In genomic region chr14:90827919-90828610, GRCh38 we compare ENCODE assay signal across 8 cellular contexts. TPM values are rescaled to one million over a fixed set of nuclear protein-coding genes. Genes with fewer than 3 reads are reported as not detected.
DNase-seq lines count a peak whose midpoint lies in the region; ATAC-seq and TF ChIP-seq lines count a peak whose summit lies in the region.

No MANE protein-coding gene starts in this region.

- no peak overlapping the region for H3K4ac ChIP-seq in trophoblast cell (ENCODE audit: low read depth, low read length)

- no peaks in the 10 kb centered on the region for H3K36me3 ChIP-seq in adrenal gland (replicated peaks in 1 of 2)
- no peaks in the 10 kb centered on the region for H3K36me3 ChIP-seq in heart left ventricle
- no peaks in the 10 kb centered on the region for H3K36me3 ChIP-seq in trophoblast cell (ENCODE audit: control insufficient read depth in 1 of 2, insufficient read depth in 2 of 2, low read length in 2 of 2)
- no peaks in the 10 kb centered on the region for H3K36me3 ChIP-seq in tibial artery

- H3K4me2 ChIP-seq in trophoblast cell (ENCODE audit: low read length), result peak overlapping the region; percentile 70

- peak; percentile 98 for ATAC-seq in HG02623 (IDR thresholded peaks at IDR 0.05; ENCODE audit: unreplicated experiment)
- ATAC-seq in heart left ventricle, result peak; percentile 98 to 100 (median 99)

- H2AFZ ChIP-seq in trophoblast cell (ENCODE audit: insufficient read depth, low read length, poor library complexity), result peak overlapping the region; percentile 93

- H3K9me3 ChIP-seq in adrenal gland (replicated peaks in 1 of 3) (no peaks in the 10 kb centered on the region), heart left ventricle (peaks cover 0 to 19% (median 7%) of the 10 kb centered on the region in 12 donors), trophoblast cell (ENCODE audit: insufficient read depth, low read depth, low read length) (peaks cover 3% of the 10 kb centered on the region), tibial artery (peaks cover 0 to 15% (median 4%) of the 10 kb centered on the region in 3 donors)

- peak overlapping the region; percentile 12 for H2BK5ac ChIP-seq in trophoblast cell (ENCODE audit: low read depth, low read length, poor library complexity)

- DNase-seq in NCI-H1092 (lab: John Stamatoyannopoulos, UW) (peak; percentile 89), SW480 (ENCODE audit: low spot score) (peak; percentile 91), adrenal gland (peak; percentile 91 to 97 (median 94)), heart left ventricle (peak; percentile 95 to 97 (median 96)), trophoblast cell (peak; percentile 80 to 91), tibial artery (peak; percentile 92 to 96)

- H3K4me1 ChIP-seq in adrenal gland (replicated peaks in 1 of 2) (peaks cover 0 to 10% of the 10 kb centered on the region in 2 donors), heart left ventricle (peaks cover 0 to 17% (median 14%) of the 10 kb centered on the region in 12 donors), trophoblast cell (ENCODE audit: control insufficient read depth in 1 of 2, insufficient read depth in 2 of 2, low read length in 2 of 2) (peaks cover 7 to 9% of the 10 kb centered on the region in 2 experiments), tibial artery (peaks cover 0 to 16% (median 7%) of the 10 kb centered on the region in 4 donors)

- peak overlapping the region; percentile 71 for H2BK12ac ChIP-seq in trophoblast cell (ENCODE audit: low read length)

- intact Hi-C loops in adrenal gland (cut with DNase I) (no loop called here), heart left ventricle (cut with DNase I) (no loop called here), tibial artery (cut with DNase I; ENCODE audit: low total_unique reads) (loop anchor here (10.0 kb wide), 1 partner anchor 873 kb away; the partner anchor contains the start of genes EFCAB11 and TDP1)

- H3K23ac ChIP-seq in trophoblast cell (ENCODE audit: low read length), result no peak overlapping the region

- H3K14ac ChIP-seq in trophoblast cell (ENCODE audit: low read length), result peak overlapping the region; percentile 71

- no peak for TF ChIP-seq CTCF in adrenal gland (IDR thresholded peaks at IDR 0.05)
- no peak for TF ChIP-seq CTCF in heart left ventricle (IDR thresholded peaks at IDR 0.05)
- TF ChIP-seq CTCF in tibial artery (IDR thresholded peaks at IDR 0.05), result no peak

- H2AK5ac ChIP-seq in trophoblast cell (ENCODE audit: low read length), result no peak overlapping the region

- peak overlapping the region; percentile 85 for H4K8ac ChIP-seq in trophoblast cell (ENCODE audit: low read depth, low read length)

- H3K4me3 ChIP-seq in GM08714 (ENCODE audit: low read length) (peak overlapping the region; percentile 37; the same call in 1 of the 2 replicates), adrenal gland (peak overlapping the region in 1 of 4 donors; percentile 53), heart left ventricle (peak overlapping the region in 11 of 12 donors; percentile 3 to 57 (median 47)), trophoblast cell (ENCODE audit: low read depth, low read length) (no peak overlapping the region), tibial artery (peak overlapping the region; percentile 43 to 55)

- H3K27ac ChIP-seq in adrenal gland (peak overlapping the region in 4 of 5 donors; percentile 41 to 92 (median 72)), heart left ventricle (peak overlapping the region; percentile 1 to 95 (median 77)), trophoblast cell (ENCODE audit: low read depth, low read length) (no peak overlapping the region), tibial artery (peak overlapping the region; percentile 71 to 75)

- no peak overlapping the region for H3K9ac ChIP-seq in trophoblast cell (ENCODE audit: low read length)

- H2BK120ac ChIP-seq in trophoblast cell (ENCODE audit: insufficient read depth, low read length, poor library complexity), result peak overlapping the region; percentile 48

- peaks cover 6% of the 10 kb centered on the region for H3K79me1 ChIP-seq in trophoblast cell (ENCODE audit: low read length)

- peak overlapping the region; percentile 35 for H3K18ac ChIP-seq in trophoblast cell (ENCODE audit: low read length)

- no peaks in the 10 kb centered on the region for H3K27me3 ChIP-seq in adrenal gland
- H3K27me3 ChIP-seq in heart left ventricle, result no peaks in the 10 kb centered on the region
- H3K27me3 ChIP-seq in trophoblast cell (ENCODE audit: insufficient read depth, low read length), result no peaks in the 10 kb centered on the region
- H3K27me3 ChIP-seq in tibial artery, result no peaks in the 10 kb centered on the region

- peak overlapping the region; percentile 41 for H4K91ac ChIP-seq in trophoblast cell (ENCODE audit: low read depth, low read length)

- peak overlapping the region; percentile 76 for H4K12ac ChIP-seq in trophoblast cell (ENCODE audit: low read depth, low read length)

- TF ChIP-seq POLR2A in adrenal gland (IDR thresholded peaks at IDR 0.05) (no peak), heart left ventricle (IDR thresholded peaks at IDR 0.05) (peak in 1 of 2 donors; percentile 47)

- peaks cover 2% of the 10 kb centered on the region for H3K79me2 ChIP-seq in trophoblast cell (ENCODE audit: control insufficient read depth, insufficient read depth, low read length, poor library complexity)

- 2 to 5% (median 2%) methylated on average over 23 to 42 of the region's 42 CpGs for WGBS in adrenal gland, 4 donors
- WGBS in heart left ventricle, 4 donors, result 2 to 7% (median 2%) methylated on average over 14 to 42 of the region's 42 CpGs
- no CpG with 5 or more reads among the region's 42 CpGs for WGBS in trophoblast cell (ENCODE audit: extremely low coverage, insufficient coverage, insufficient read length)

RNA-seq across cellular contexts. Expression of gene TTC7B, which starts 11.8 kb away (rescaled TPM):
- 10 to 100 TPM; 13.6 to 58.4 (median 26.0) TPM for total RNA-seq in adrenal gland
- 10 to 100 TPM in 2 of 3 donors, 1 to 10 TPM in 1; 10.0 to 13.6 (median 11.7) TPM for polyA plus RNA-seq in adrenal gland
- total RNA-seq in heart left ventricle, result 10 to 100 TPM; 54.5 to 76.1 (median 67.9) TPM
- polyA plus RNA-seq in heart left ventricle, result 10 to 100 TPM; 20.3 to 38.6 TPM
- polyA plus RNA-seq in trophoblast cell (2013), result 92.4 and 94.7 TPM in 2 replicates
